ENCODE assay signal across 11 cellular contexts in genomic region chr1:64809309-64809708, GRCh38.
"Had no signal": no experiment of that assay in that cellular context is flagged by ENCODE, and none has a peak within 500 bp of the region (broad histone marks: within the 10 kb centered on the region; RNA-seq: fewer than 3 reads in every experiment).

No MANE protein-coding gene starts in this region.

- DNase-seq: GM23248, GOT3, H7, H9, HCEC 1CT, HFFc6 had no signal

- H3K4me2 ChIP-seq: GM23338 had no signal

- H3K27ac ChIP-seq: GM23248 had no signal

- H3K9me3 ChIP-seq: HAP-1 had no signal

- ATAC-seq: GM23338, HCT116 had no signal

- H3K4me3 ChIP-seq: GM23248, GM23338, HAP-1 had no signal

- FAIRE-seq: H1, H54 had no signal

- H3K4me1 ChIP-seq: HAP-1 had no signal
